In genomic region chr10:24791129-24791733, GRCh38 we compare ENCODE assay signal across 22 cellular contexts.
A peak's percentile ranks its signal among the peaks of the same experiment; 100 is the strongest.
DNase-seq lines count a peak whose midpoint lies in the region; ATAC-seq and TF ChIP-seq lines count a peak whose summit lies in the region.
"Had no signal": no experiment of that assay in that cellular context is flagged by ENCODE, and none has a peak within 500 bp of the region (broad histone marks: within the 10 kb centered on the region; RNA-seq: fewer than 3 reads in every experiment).

No MANE protein-coding gene starts in this region.

- H3K27me3 ChIP-seq in BE2C (no peaks in the 10 kb centered on the region), neuron (ENCODE audit: insufficient read depth, low read length) (no peaks in the 10 kb centered on the region)
- H3K27me3 ChIP-seq: transverse colon had no signal

- DNase-seq in BE2C (peak; percentile 72), NCI-H69 (lab: John Stamatoyannopoulos, UW) (peak; percentile 4), caudate nucleus (lab: John Stamatoyannopoulos, UW) (peak in 2 of 61 donors; percentile 9 to 13), NCI-H2171 (lab: John Stamatoyannopoulos, UW) (no peak)
- no peak for DNase-seq in stimulated activated CD4-positive, alpha-beta T cell treated with anti-CD3 and anti-CD28 coated beads, Interleukin-12 subunit alpha, Interleukin-12 subunit beta, amount 100 ng/mL, for 4 hours
- DNase-seq: activated CD4-positive, alpha-beta T cell treated with anti-CD3 and anti-CD28 coated beads for 4 hours; activated naive CD4-positive, alpha-beta T cell treated with Interleukin-2 at 50 U/mL for 16 hours; activated T-cell treated with anti-CD3 and anti-CD28 coated beads, Interleukin-2, amount 50 U/mL, for 48 hours; Calu3; DMS79 treated with DMSO at 0.1 percent for 48 hours; effector memory CD8-positive, alpha-beta T cell; naive thymus-derived CD8-positive, alpha-beta T cell; NCI-H1105 treated with DMSO at 0.1 percent for 48 hours; NCI-H2081 treated with DMSO at 0.1 percent for 48 hours; NCI-H345; small intestine; stimulated activated CD4-positive, alpha-beta T cell treated with anti-CD3 and anti-CD28 coated beads, Interleukin-2, amount 100 ng/mL, for 24 hours; transverse colon had no signal

- H2AFZ ChIP-seq in neuron (ENCODE audit: low read depth, low read length), result peak overlapping the region; percentile 21

- peak overlapping the region; percentile 80 for H3K27ac ChIP-seq in caudate nucleus (ENCODE audit: low read depth, low read length)
- H3K27ac ChIP-seq: coronary artery, transverse colon had no signal

- no peak for TF ChIP-seq CTCF in BE2C (IDR thresholded peaks at IDR 0.05; ENCODE audit: low read depth, low read length)

- H3K9me3 ChIP-seq in BE2C (no peaks in the 10 kb centered on the region), neuron (ENCODE audit: low read length) (no peaks in the 10 kb centered on the region)
- H3K9me3 ChIP-seq: HAP-1, transverse colon had no signal

- H3K4me3 ChIP-seq in BE2C (ENCODE audit: low read depth, low read length) (peak overlapping the region; percentile 19; the same call in 1 of the 2 replicates), neuron (ENCODE audit: low read length) (peak overlapping the region; percentile 20)
- H3K4me3 ChIP-seq: coronary artery, HAP-1, transverse colon had no signal

- no peaks in the 10 kb centered on the region for H3K36me3 ChIP-seq in BE2C
- H3K36me3 ChIP-seq in neuron (ENCODE audit: insufficient read depth, low read length), result no peaks in the 10 kb centered on the region
- H3K36me3 ChIP-seq: HAP-1, transverse colon had no signal

- no peak for ATAC-seq in HG02763 (IDR thresholded peaks at IDR 0.05; ENCODE audit: unreplicated experiment)
- ATAC-seq: effector memory CD8-positive, alpha-beta T cell; naive thymus-derived CD8-positive, alpha-beta T cell had no signal

- peaks cover 10% of the 10 kb centered on the region for H3K4me1 ChIP-seq in BE2C
- H3K4me1 ChIP-seq in neuron (ENCODE audit: insufficient read depth, low read length), result peaks cover 24% of the 10 kb centered on the region
- H3K4me1 ChIP-seq: HAP-1, transverse colon had no signal

Comparison
In these comparisons a context has a peak if more than half of its experiments do, and no peak if none do; other contexts are left out.
1. DNase-seq: peak in BE2C (single experiment) and NCI-H69 (single experiment); none in stimulated activated CD4-positive, alpha-beta T cell treated with anti-CD3 and anti-CD28 coated beads, Interleukin-12 subunit alpha, Interleukin-12 subunit beta, amount 100 ng/mL, for 4 hours (single experiment) and NCI-H2171 (single experiment).